Comparison of ENCODE assay signal across 16 cellular contexts in genomic region chr9:86452194-86452828, GRCh38.
"Had no signal": no experiment of that assay in that cellular context is flagged by ENCODE, and none has a peak within 500 bp of the region (broad histone marks: within the 10 kb centered on the region; RNA-seq: fewer than 3 reads in every experiment).

No MANE protein-coding gene starts in this region.

- H3K9me3 Mint-ChIP-seq: activated naive CD4-positive, alpha-beta T cell treated with anti-CD3 and anti-CD28 coated beads for 36 hours; activated T-helper 17 cell treated with anti-CD3 and anti-CD28 coated beads, Interleukin-2, amount 50 U/mL, for 72 hours; dendritic cell treated with granulocyte-macrophage colony-stimulating factor and Interleukin-4, amounts not matched to agents 40 ng/mL and 50 ng/mL, for 4 days; stimulated activated effector memory CD8-positive, alpha-beta T cell treated with anti-CD3 and anti-CD28 coated beads, Interleukin-12 subunit alpha, Interleukin-12 subunit beta, amount 100 ng/mL, for 72 hours had no signal

- H3K4me1 ChIP-seq: prostate gland, vagina had no signal

- H3K36me3 ChIP-seq: prostate gland, tibial nerve, vagina had no signal

- H3K27ac ChIP-seq: prostate gland, skin epidermis, tibial nerve, vagina had no signal

- H3K27me3 ChIP-seq: tibial nerve, vagina had no signal

- H3K4me1 Mint-ChIP-seq: activated B cell treated with CpG ODN at 0.5 μM for 24 hours; activated T-helper 17 cell treated with anti-CD3 and anti-CD28 coated beads, Interleukin-2, amount 50 U/mL, for 72 hours; stimulated activated effector memory CD8-positive, alpha-beta T cell treated with anti-CD3 and anti-CD28 coated beads, Interleukin-12 subunit alpha, Interleukin-12 subunit beta, amount 100 ng/mL, for 72 hours had no signal

- FAIRE-seq: TTC549 had no signal

- H3K27me3 Mint-ChIP-seq: activated T-helper 17 cell treated with anti-CD3 and anti-CD28 coated beads, Interleukin-2, amount 50 U/mL, for 72 hours had no signal

- DNase-seq: activated B cell treated with CpG ODN at 0.5 μM for 24 hours; activated CD4-positive, alpha-beta T cell treated with anti-CD3 and anti-CD28 coated beads, Interleukin-2, amount 50 U/mL, for 1 hour; activated naive CD4-positive, alpha-beta T cell treated with anti-CD3 and anti-CD28 coated beads for 36 hours; activated T-cell treated with anti-CD3 and anti-CD28 coated beads for 4 hours; hippocampal formation; naive thymus-derived CD4-positive, alpha-beta T cell had no signal

- H3K4me3 ChIP-seq: lung, prostate gland, skin epidermis, tibial nerve, vagina had no signal

- H3K27ac Mint-ChIP-seq: activated B cell treated with CpG ODN at 0.5 μM for 24 hours; activated naive CD4-positive, alpha-beta T cell treated with anti-CD3 and anti-CD28 coated beads for 36 hours; activated T-helper 17 cell treated with anti-CD3 and anti-CD28 coated beads, Interleukin-2, amount 50 U/mL, for 72 hours; dendritic cell treated with granulocyte-macrophage colony-stimulating factor and Interleukin-4, amounts not matched to agents 40 ng/mL and 50 ng/mL, for 4 days; naive thymus-derived CD4-positive, alpha-beta T cell; stimulated activated effector memory CD8-positive, alpha-beta T cell treated with anti-CD3 and anti-CD28 coated beads, Interleukin-12 subunit alpha, Interleukin-12 subunit beta, amount 100 ng/mL, for 72 hours had no signal

- H3K36me3 Mint-ChIP-seq: naive thymus-derived CD4-positive, alpha-beta T cell; stimulated activated effector memory CD8-positive, alpha-beta T cell treated with anti-CD3 and anti-CD28 coated beads, Interleukin-12 subunit alpha, Interleukin-12 subunit beta, amount 100 ng/mL, for 72 hours had no signal

- ATAC-seq: activated T-helper 17 cell treated with anti-CD3 and anti-CD28 coated beads, Interleukin-2, amount 50 U/mL, for 72 hours; naive thymus-derived CD4-positive, alpha-beta T cell; SK-N-SH treated with all-trans-retinoic acid at 6 μM for 48 hours; stimulated activated effector memory CD8-positive, alpha-beta T cell treated with anti-CD3 and anti-CD28 coated beads, Interleukin-12 subunit alpha, Interleukin-12 subunit beta, amount 100 ng/mL, for 72 hours had no signal

- H3K9me3 ChIP-seq: prostate gland, vagina had no signal

- H3K4me3 Mint-ChIP-seq: activated B cell treated with CpG ODN at 0.5 μM for 24 hours; activated naive CD4-positive, alpha-beta T cell treated with anti-CD3 and anti-CD28 coated beads for 36 hours; activated T-helper 17 cell treated with anti-CD3 and anti-CD28 coated beads, Interleukin-2, amount 50 U/mL, for 72 hours; dendritic cell treated with granulocyte-macrophage colony-stimulating factor and Interleukin-4, amounts not matched to agents 40 ng/mL and 50 ng/mL, for 4 days; naive thymus-derived CD4-positive, alpha-beta T cell; stimulated activated effector memory CD8-positive, alpha-beta T cell treated with anti-CD3 and anti-CD28 coated beads, Interleukin-12 subunit alpha, Interleukin-12 subunit beta, amount 100 ng/mL, for 72 hours had no signal
